19 cellular contexts compared by ENCODE assay signal in the genomic region with DNA sequence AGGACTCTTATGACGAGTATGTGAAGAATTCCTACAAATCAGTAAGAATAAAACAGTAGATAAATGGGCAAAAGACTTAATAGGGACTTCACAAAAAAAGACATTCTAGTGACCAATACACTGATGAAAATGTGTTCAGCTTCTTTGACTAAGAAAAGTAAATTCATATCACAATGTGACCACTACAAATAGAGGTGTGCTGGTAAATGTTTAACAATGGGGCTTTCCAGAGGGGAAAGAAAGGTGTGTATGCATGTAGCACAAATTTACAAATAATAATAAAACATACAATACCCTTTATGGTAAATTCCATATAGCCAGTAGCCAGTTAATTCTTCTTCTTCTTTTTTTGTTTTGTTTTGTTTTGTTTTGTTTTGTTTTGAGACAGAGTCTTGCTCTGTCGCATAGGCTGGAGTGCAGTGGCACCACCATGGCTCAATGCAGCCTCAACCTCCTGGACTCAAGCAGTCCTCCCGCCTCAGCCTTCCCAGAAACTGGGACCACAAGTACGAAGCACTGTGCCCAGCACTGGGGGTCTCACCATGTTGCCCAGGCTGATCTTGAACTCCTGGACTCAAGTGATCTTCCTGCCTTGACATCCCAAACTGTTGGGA. TPM values are rescaled to one million over a fixed set of nuclear protein-coding genes. Genes with fewer than 3 reads are reported as not detected.
A peak's percentile ranks its signal among the peaks of the same experiment; 100 is the strongest.
DNase-seq lines count a peak whose midpoint lies in the region; ATAC-seq and TF ChIP-seq lines count a peak whose summit lies in the region.
"Had no signal": no experiment of that assay in that cellular context is flagged by ENCODE, and none has a peak within 500 bp of the region (broad histone marks: within the 10 kb centered on the region; RNA-seq: fewer than 3 reads in every experiment).

No MANE protein-coding gene starts in this region.

- 93 to 94% methylated on average over 4 of the region's 4 CpGs for WGBS in thyroid gland, 2 donors

- TF ChIP-seq CTCF in thyroid gland (IDR thresholded peaks at IDR 0.05): no peak

- H3K36me3 ChIP-seq in thyroid gland: no peaks in the 10 kb centered on the region
- H3K36me3 ChIP-seq: right lobe of liver had no signal

- no peaks in the 10 kb centered on the region for H3K9me3 ChIP-seq in thyroid gland
- H3K9me3 ChIP-seq: right lobe of liver had no signal

- no peak for TF ChIP-seq POLR2A in thyroid gland (IDR thresholded peaks at IDR 0.05)

- no peaks in the 10 kb centered on the region for H3K4me1 ChIP-seq in thyroid gland
- H3K4me1 ChIP-seq: right lobe of liver had no signal

- peak; percentile 54 for ATAC-seq in GM18867 (IDR thresholded peaks at IDR 0.05; ENCODE audit: unreplicated experiment)
- peak; percentile 76 for ATAC-seq in GM21619 (IDR thresholded peaks at IDR 0.05; ENCODE audit: unreplicated experiment)
- ATAC-seq in HG02973 (IDR thresholded peaks at IDR 0.05; ENCODE audit: unreplicated experiment): peak; percentile 71
- ATAC-seq in HG03457 (IDR thresholded peaks at IDR 0.05; ENCODE audit: unreplicated experiment): peak; percentile 94
- ATAC-seq: CD8-positive, alpha-beta T cell; HepG2; left lobe of liver had no signal

- H3K4me3 ChIP-seq in thyroid gland (replicated peaks in 1 of 3): no peak overlapping the region
- H3K4me3 ChIP-seq: right lobe of liver had no signal

- H3K27me3 ChIP-seq in thyroid gland: no peaks in the 10 kb centered on the region
- H3K27me3 ChIP-seq: right lobe of liver had no signal

- intact Hi-C loops in thyroid gland (cut with DNase I): loop anchor here (10.0 kb wide), 1 partner anchor 89 kb away; no protein-coding TSS in a partner anchor

- no peak for DNase-seq in NCI-H69 (lab: John Stamatoyannopoulos, UW)
- DNase-seq in SKM-1 (lab: John Stamatoyannopoulos, UW; ENCODE audit: unreplicated experiment): no peak
- DNase-seq in activated effector memory CD4-positive, alpha-beta T cell treated with Interleukin-2 at 50 U/mL for 16 hours: no peak
- no peak for DNase-seq in thyroid gland
- DNase-seq: activated naive CD4-positive, alpha-beta T cell treated with Interleukin-2 at 50 U/mL for 16 hours; CD8-positive, alpha-beta T cell; DND-41; foreskin fibroblast; GOT3; NCI-H146; NCI-H345; right lobe of liver; SIG-M5 had no signal

- H3K27ac ChIP-seq in thyroid gland: no peak overlapping the region
- H3K27ac ChIP-seq: right lobe of liver had no signal

RNA-seq across cellular contexts. Expression of a gene that starts 17.5 kb away (rescaled TPM):
- 10 to 100 TPM; 35.0 to 54.4 (median 39.1) TPM for total RNA-seq in thyroid gland
